23 cellular contexts compared by ENCODE assay signal in the genomic region with DNA sequence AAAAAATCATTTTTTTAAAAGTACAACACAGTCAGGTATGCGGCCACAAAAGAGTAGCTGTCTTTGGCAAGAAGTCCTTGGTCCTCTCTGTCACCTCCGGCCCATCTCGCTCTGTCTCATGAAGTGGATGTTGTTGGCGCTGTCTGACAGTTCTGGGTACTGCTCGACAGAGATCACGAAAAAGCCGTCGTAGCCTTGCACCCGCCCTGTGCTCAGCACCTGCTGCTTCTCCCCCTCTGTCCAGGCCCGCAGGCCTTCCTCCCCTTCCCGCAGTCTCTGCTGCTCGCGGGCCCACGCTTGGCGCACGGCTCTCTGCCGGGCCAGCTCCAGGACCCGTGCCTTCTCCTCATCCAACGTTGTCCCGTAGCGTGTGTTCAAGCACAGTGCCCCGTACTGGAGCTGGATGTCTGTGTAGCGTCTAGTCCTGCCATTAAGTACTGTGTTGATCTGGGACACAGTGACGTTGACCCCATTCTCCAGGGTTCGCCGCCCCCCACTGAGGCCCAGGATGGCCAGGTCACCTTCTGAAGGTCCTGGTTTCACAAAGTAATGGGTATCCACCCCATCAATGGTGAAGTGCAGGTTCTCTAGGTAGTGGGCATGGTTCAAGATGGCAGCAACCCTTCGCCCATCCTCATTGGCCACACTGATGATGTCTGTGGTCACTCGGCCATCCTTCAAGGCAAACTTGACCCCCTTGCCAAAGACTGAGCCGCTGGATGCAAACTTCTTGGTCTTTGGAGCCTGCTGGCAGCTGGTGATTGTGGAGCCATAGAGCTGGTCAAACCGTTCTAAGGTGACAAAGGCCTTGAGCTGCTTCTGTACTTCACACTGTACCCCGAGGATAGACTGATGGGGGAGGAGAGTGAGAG.
"Had no signal": no experiment of that assay in that cellular context is flagged by ENCODE, and none has a peak within 500 bp of the region (broad histone marks: within the 10 kb centered on the region; RNA-seq: fewer than 3 reads in every experiment).

No MANE protein-coding gene starts in this region.

- H3K4me3 ChIP-seq: hepatocyte, neural progenitor cell, psoas muscle, spleen, testis, tibial nerve had no signal

- H3K27ac Mint-ChIP-seq: dendritic cell treated with granulocyte-macrophage colony-stimulating factor and Interleukin-4, amounts not matched to agents 40 ng/mL and 50 ng/mL, for 4 days; memory B cell; mesothelial cell of epicardium; natural killer cell treated with Interleukin-12 subunit alpha and Interleukin-12 subunit beta and Interleukin-15 and Interleukin-18, amount 100 ng/mL, for 72 hours; neural progenitor cell; stimulated activated naive B cell treated with anti-CD40 and anti-IgM and Interleukin-4, amounts not matched to agents 10 μg/mL and 1 μg/mL and 100 μg/mL, for 72 hours; stimulated activated naive CD8-positive, alpha-beta T cell treated with anti-CD3 and anti-CD28 coated beads, Interleukin-15, amount 100 ng/mL, for 72 hours had no signal

- H3K27me3 Mint-ChIP-seq: memory B cell had no signal

- H3K27ac ChIP-seq: foreskin keratinocyte, hepatocyte, neural progenitor cell, parathyroid adenoma, psoas muscle, spleen, testis, tibial nerve had no signal

- H3K9me3 ChIP-seq: psoas muscle, spleen, testis, tibial nerve had no signal

- FAIRE-seq: endothelial cell of umbilical vein had no signal

- H3K9me3 Mint-ChIP-seq: dendritic cell treated with granulocyte-macrophage colony-stimulating factor and Interleukin-4, amounts not matched to agents 40 ng/mL and 50 ng/mL, for 4 days; memory B cell; mesothelial cell of epicardium; natural killer cell treated with Interleukin-12 subunit alpha and Interleukin-12 subunit beta and Interleukin-15 and Interleukin-18, amount 100 ng/mL, for 72 hours; neural progenitor cell; stimulated activated naive B cell treated with anti-CD40 and anti-IgM and Interleukin-4, amounts not matched to agents 10 μg/mL and 1 μg/mL and 100 μg/mL, for 72 hours; stimulated activated naive CD8-positive, alpha-beta T cell treated with anti-CD3 and anti-CD28 coated beads, Interleukin-15, amount 100 ng/mL, for 72 hours had no signal

- H3K9ac ChIP-seq: neural progenitor cell, parathyroid adenoma had no signal

- H3K4me1 ChIP-seq: parathyroid adenoma, psoas muscle, spleen, testis, tibial nerve had no signal

- H3K4me1 Mint-ChIP-seq: memory B cell; stimulated activated naive B cell treated with anti-CD40 and anti-IgM and Interleukin-4, amounts not matched to agents 10 μg/mL and 1 μg/mL and 100 μg/mL, for 72 hours had no signal

- DNase-seq: erythroblast; foreskin keratinocyte; left colon; occipital lobe; psoas muscle; retina; spleen; stimulated activated CD4-positive, alpha-beta T cell treated with anti-CD3 and anti-CD28 coated beads, Interleukin-15, amount 100 ng/mL, for 24 hours; stimulated activated CD4-positive, alpha-beta T cell treated with anti-CD3 and anti-CD28 coated beads, Interleukin-1b, Interleukin-23, amount 100 ng/mL, for 48 hours; stimulated activated CD4-positive, alpha-beta T cell treated with anti-CD3 and anti-CD28 coated beads, Interleukin-4, amount 100 ng/mL, for 24 hours; stimulated activated naive B cell treated with anti-CD40 and anti-IgM and Interleukin-4, amounts not matched to agents 10 μg/mL and 1 μg/mL and 100 μg/mL, for 72 hours; stimulated activated naive CD8-positive, alpha-beta T cell treated with anti-CD3 and anti-CD28 coated beads, Interleukin-15, amount 100 ng/mL, for 72 hours; testis had no signal

- ATAC-seq: left colon; psoas muscle; sciatic nerve; stimulated activated naive B cell treated with anti-CD40 and anti-IgM and Interleukin-4, amounts not matched to agents 10 μg/mL and 1 μg/mL and 100 μg/mL, for 72 hours; stimulated activated naive CD8-positive, alpha-beta T cell treated with anti-CD3 and anti-CD28 coated beads, Interleukin-15, amount 100 ng/mL, for 72 hours had no signal

- H3K36me3 ChIP-seq: neural progenitor cell, spleen had no signal

- H3K4me3 Mint-ChIP-seq: dendritic cell treated with granulocyte-macrophage colony-stimulating factor and Interleukin-4, amounts not matched to agents 40 ng/mL and 50 ng/mL, for 4 days; memory B cell; mesothelial cell of epicardium; natural killer cell treated with Interleukin-12 subunit alpha and Interleukin-12 subunit beta and Interleukin-15 and Interleukin-18, amount 100 ng/mL, for 72 hours; neural progenitor cell; stimulated activated naive B cell treated with anti-CD40 and anti-IgM and Interleukin-4, amounts not matched to agents 10 μg/mL and 1 μg/mL and 100 μg/mL, for 72 hours; stimulated activated naive CD8-positive, alpha-beta T cell treated with anti-CD3 and anti-CD28 coated beads, Interleukin-15, amount 100 ng/mL, for 72 hours had no signal

- H3K27me3 ChIP-seq: foreskin keratinocyte, hepatocyte, neural progenitor cell, spleen, testis, tibial nerve had no signal

- H3K36me3 Mint-ChIP-seq: memory B cell; natural killer cell treated with Interleukin-12 subunit alpha and Interleukin-12 subunit beta and Interleukin-15 and Interleukin-18, amount 100 ng/mL, for 72 hours; stimulated activated naive B cell treated with anti-CD40 and anti-IgM and Interleukin-4, amounts not matched to agents 10 μg/mL and 1 μg/mL and 100 μg/mL, for 72 hours had no signal
